Comparison of ENCODE assay signal across 9 cellular contexts in the genomic region with DNA sequence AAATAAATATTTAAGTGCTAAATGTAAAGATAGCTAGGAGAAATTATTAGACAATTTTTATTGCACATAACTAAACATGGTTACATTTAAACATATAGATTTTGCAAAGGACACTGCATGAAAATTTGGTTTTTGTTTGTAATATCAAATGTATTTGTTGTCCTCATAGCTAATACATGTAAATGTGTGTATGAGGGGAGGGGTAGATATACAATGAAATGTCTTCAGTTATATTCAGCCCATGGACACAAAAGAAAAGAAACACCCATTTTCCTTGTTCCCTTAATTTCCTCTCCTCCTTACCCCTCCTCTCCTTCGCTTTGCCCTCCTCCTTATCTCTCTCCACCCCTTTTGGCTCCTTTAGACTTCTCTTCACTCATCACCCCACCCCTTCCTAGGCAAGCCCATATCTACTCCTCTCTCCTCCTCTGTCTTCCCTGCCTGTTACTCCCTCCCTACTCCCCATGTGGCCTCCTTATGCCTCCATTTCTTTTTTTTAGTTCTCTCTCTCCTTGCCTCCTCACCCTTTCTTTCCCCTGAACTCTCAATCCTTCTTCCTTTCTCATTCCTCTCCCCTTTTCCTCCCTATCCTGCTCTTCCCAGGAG. TPM values are rescaled to one million over a fixed set of nuclear protein-coding genes. Genes with fewer than 3 reads are reported as not detected.
DNase-seq lines count a peak whose midpoint lies in the region; ATAC-seq and TF ChIP-seq lines count a peak whose summit lies in the region.
"Had no signal": no experiment of that assay in that cellular context is flagged by ENCODE, and none has a peak within 500 bp of the region (broad histone marks: within the 10 kb centered on the region; RNA-seq: fewer than 3 reads in every experiment).

No MANE protein-coding gene starts in this region.

- H2AFZ ChIP-seq in mesenchymal stem cell (ENCODE audit: low read depth, low read length) = no peak overlapping the region

- TF ChIP-seq CTCF in HFFc6 (IDR thresholded peaks at IDR 0.05) = no peak
- no peak for TF ChIP-seq CTCF in thyroid gland (IDR thresholded peaks at IDR 0.05)

- H2BK120ac ChIP-seq in mesenchymal stem cell (ENCODE audit: low read depth, low read length) = no peak overlapping the region

- H3K4me3 ChIP-seq in mesenchymal stem cell (ENCODE audit: insufficient read depth in 1 of 2, low read depth in 1 of 2, low read length in 2 of 2) (peak overlapping the region in 1 of 2 experiments; percentile 94), thyroid gland (replicated peaks in 1 of 3) (peak overlapping the region in 2 of 3 donors; percentile 4)

- H3K79me1 ChIP-seq in mesenchymal stem cell (replicated peaks; ENCODE audit: low read length, poor library complexity, severe bottlenecking) = no peaks in the 10 kb centered on the region

- intact Hi-C loops in thyroid gland (cut with DNase I) = no loop called here

- H3K27ac ChIP-seq in mesenchymal stem cell (ENCODE audit: low read length, poor library complexity, severe bottlenecking) = peak overlapping the region; percentile 90
- H3K27ac ChIP-seq in thyroid gland = peak overlapping the region; percentile 43 to 87 (median 72)

- H3K4me1 Mint-ChIP-seq in HFFc6 (ENCODE audit: low read depth) = peaks cover 75% of the 10 kb centered on the region
- peaks cover 17% of the 10 kb centered on the region for H3K4me1 Mint-ChIP-seq in activated T-cell treated with anti-CD3 and anti-CD28 coated beads, Interleukin-2, amount 50 U/mL, for 72 hours (ENCODE audit: low read depth)

- DNase-seq in HFFc6 (peak; percentile 90), dedifferentiated amniotic fluid mesenchymal stem cell (ENCODE audit: extremely low spot score) (peak; percentile 90), mesenchymal stem cell (peak; percentile 93), thyroid gland (no peak), ecto neural progenitor cell (ENCODE audit: low spot score) (no peak)
- no peak for DNase-seq in effector CD8-positive, alpha-beta T cell (lab: John Stamatoyannopoulos, UW)
- DNase-seq in activated T-cell treated with anti-CD3 and anti-CD28 coated beads, Interleukin-2, amount 50 U/mL, for 72 hours = no peak
- DNase-seq: NCI-H2227 treated with DMSO at 0.1 percent for 48 hours had no signal

- peak in 1 of 2 donors; percentile 34 for TF ChIP-seq POLR2A in thyroid gland (IDR thresholded peaks at IDR 0.05)

- H3K27ac Mint-ChIP-seq in HFFc6 = peak overlapping the region; percentile 85
- H3K27ac Mint-ChIP-seq in activated T-cell treated with anti-CD3 and anti-CD28 coated beads, Interleukin-2, amount 50 U/mL, for 72 hours = no peak overlapping the region

- H3K4ac ChIP-seq in mesenchymal stem cell (ENCODE audit: low read depth in 1 of 2, low read length in 2 of 2) = peak overlapping the region in 1 of 2 experiments; percentile 80

- 0% methylated on average over 1 of the region's 1 CpG for WGBS in mesenchymal stem cell
- 69 to 78% methylated on average over 1 of the region's 1 CpG for WGBS in thyroid gland, 2 donors

- H2BK5ac ChIP-seq in mesenchymal stem cell (ENCODE audit: low read depth, low read length, poor library complexity, severe bottlenecking) = no peak overlapping the region

- H3K18ac ChIP-seq in mesenchymal stem cell (ENCODE audit: low read depth in 1 of 2, low read length in 2 of 2) = peak overlapping the region in 1 of 2 experiments; percentile 92

- H3K27me3 ChIP-seq in mesenchymal stem cell (ENCODE audit: control insufficient read depth in 1 of 2, insufficient read depth in 1 of 2, low read length in 2 of 2) (no peaks in the 10 kb centered on the region), thyroid gland (no peaks in the 10 kb centered on the region)

- peak overlapping the region; percentile 91 for H3K4me2 ChIP-seq in mesenchymal stem cell (ENCODE audit: low read length, poor library complexity, severe bottlenecking)

- peak overlapping the region; percentile 99 for H3K9ac ChIP-seq in mesenchymal stem cell (ENCODE audit: low read length)

- H3K36me3 Mint-ChIP-seq in HFFc6 (ENCODE audit: low read depth) = peaks cover 7% of the 10 kb centered on the region; the same call in 1 of the 2 replicates
- H3K36me3 Mint-ChIP-seq in activated T-cell treated with anti-CD3 and anti-CD28 coated beads, Interleukin-2, amount 50 U/mL, for 72 hours (ENCODE audit: insufficient read depth in 2 of 2) = no peaks in the 10 kb centered on the region

- H2AK5ac ChIP-seq in mesenchymal stem cell (ENCODE audit: low read length, severe bottlenecking) = peak overlapping the region; percentile 48

- no peak overlapping the region for H4K91ac ChIP-seq in mesenchymal stem cell (ENCODE audit: low read length)

- H3K4me3 Mint-ChIP-seq in HFFc6 = peak overlapping the region; percentile 98
- H3K4me3 Mint-ChIP-seq in activated T-cell treated with anti-CD3 and anti-CD28 coated beads, Interleukin-2, amount 50 U/mL, for 72 hours = no peak overlapping the region

- no peaks in the 10 kb centered on the region for H3K9me3 Mint-ChIP-seq in HFFc6
- no peaks in the 10 kb centered on the region for H3K9me3 Mint-ChIP-seq in activated T-cell treated with anti-CD3 and anti-CD28 coated beads, Interleukin-2, amount 50 U/mL, for 72 hours

- H4K8ac ChIP-seq in mesenchymal stem cell (ENCODE audit: low read length) = no peak overlapping the region

- no peak for ATAC-seq in activated T-cell treated with anti-CD3 and anti-CD28 coated beads, Interleukin-2, amount 50 U/mL, for 72 hours (replicated peaks in 1 of 2)
- ATAC-seq in HG03175 (IDR thresholded peaks at IDR 0.05; ENCODE audit: unreplicated experiment) = no peak

- peak overlapping the region in 1 of 2 experiments; percentile 71 for H3K14ac ChIP-seq in mesenchymal stem cell (ENCODE audit: low read length in 2 of 2)

- H3K4me1 ChIP-seq in mesenchymal stem cell (ENCODE audit: control insufficient read depth, insufficient read depth, low read depth, low read length) (no peaks in the 10 kb centered on the region), thyroid gland (peaks cover 3 to 5% of the 10 kb centered on the region in 2 donors)

- no peaks in the 10 kb centered on the region for H3K9me3 ChIP-seq in mesenchymal stem cell (ENCODE audit: control insufficient read depth, low read length)
- no peaks in the 10 kb centered on the region for H3K9me3 ChIP-seq in thyroid gland

- H3K23ac ChIP-seq in mesenchymal stem cell (ENCODE audit: low read length in 2 of 2) = no peak overlapping the region

- H2BK12ac ChIP-seq in mesenchymal stem cell (ENCODE audit: low read length in 2 of 2) = no peak overlapping the region

- no peaks in the 10 kb centered on the region; the same call in none of the 2 replicates for H3K27me3 Mint-ChIP-seq in HFFc6 (ENCODE audit: insufficient read depth)
- H3K27me3 Mint-ChIP-seq in activated T-cell treated with anti-CD3 and anti-CD28 coated beads, Interleukin-2, amount 50 U/mL, for 72 hours (ENCODE audit: low read depth) = peaks cover 27% of the 10 kb centered on the region

- H3K36me3 ChIP-seq in mesenchymal stem cell (ENCODE audit: control insufficient read depth in 1 of 2, insufficient read depth in 2 of 2, low read depth in 1 of 2, low read length in 2 of 2) (peaks cover 0 to 20% of the 10 kb centered on the region in 2 experiments), thyroid gland (no peaks in the 10 kb centered on the region)

- H2BK15ac ChIP-seq in mesenchymal stem cell (ENCODE audit: low read depth, poor library complexity, severe bottlenecking) = no peak overlapping the region

RNA-seq across cellular contexts. Expression of a gene that starts 1.4 kb away (rescaled TPM):
- 100 to 1,000 TPM; 348 to 594 (median 356) TPM for total RNA-seq in HFFc6 (2021; fragmentation: NEBNext Ultra II Directional; extraction: Animal tissue kit (Norgen Biotek cat#: 25700))
- polyA plus RNA-seq in mesenchymal stem cell (2013, experiment 1 of 2) = 3,787 TPM
- 4,096 TPM for polyA plus RNA-seq in mesenchymal stem cell (2013, experiment 2 of 2)
- 100 to 1,000 TPM in 1 of 4 donors, 10 to 100 TPM in 3; 36.4 to 151 (median 62.3) TPM for total RNA-seq in thyroid gland
- total RNA-seq in activated T-cell treated with anti-CD3 and anti-CD28 coated beads, Interleukin-2, amount 50 U/mL, for 72 hours = under 1 TPM in 1 of 2 donors, not detected in 1; 0.12 TPM

Comparison
In these comparisons a context has a peak if more than half of its experiments do, and no peak if none do; other contexts are left out.
1. DNase-seq: peak in HFFc6 (single experiment), dedifferentiated amniotic fluid mesenchymal stem cell (single experiment) and mesenchymal stem cell (single experiment); none in thyroid gland (0 of 2), effector CD8-positive, alpha-beta T cell (single experiment), activated T-cell treated with anti-CD3 and anti-CD28 coated beads, Interleukin-2, amount 50 U/mL, for 72 hours (0 of 2) and ecto neural progenitor cell (single experiment).
2. RNA of a gene that starts 1.4 kb away (total RNA-seq): 348 to 594 TPM in HFFc6 and 36.4 to 151 TPM in thyroid gland; 0.12 TPM in activated T-cell treated with anti-CD3 and anti-CD28 coated beads, Interleukin-2, amount 50 U/mL, for 72 hours; every median in the first group is over 10 times any median in the second.